ENCODE assay signal across 8 cellular contexts in the genomic region with DNA sequence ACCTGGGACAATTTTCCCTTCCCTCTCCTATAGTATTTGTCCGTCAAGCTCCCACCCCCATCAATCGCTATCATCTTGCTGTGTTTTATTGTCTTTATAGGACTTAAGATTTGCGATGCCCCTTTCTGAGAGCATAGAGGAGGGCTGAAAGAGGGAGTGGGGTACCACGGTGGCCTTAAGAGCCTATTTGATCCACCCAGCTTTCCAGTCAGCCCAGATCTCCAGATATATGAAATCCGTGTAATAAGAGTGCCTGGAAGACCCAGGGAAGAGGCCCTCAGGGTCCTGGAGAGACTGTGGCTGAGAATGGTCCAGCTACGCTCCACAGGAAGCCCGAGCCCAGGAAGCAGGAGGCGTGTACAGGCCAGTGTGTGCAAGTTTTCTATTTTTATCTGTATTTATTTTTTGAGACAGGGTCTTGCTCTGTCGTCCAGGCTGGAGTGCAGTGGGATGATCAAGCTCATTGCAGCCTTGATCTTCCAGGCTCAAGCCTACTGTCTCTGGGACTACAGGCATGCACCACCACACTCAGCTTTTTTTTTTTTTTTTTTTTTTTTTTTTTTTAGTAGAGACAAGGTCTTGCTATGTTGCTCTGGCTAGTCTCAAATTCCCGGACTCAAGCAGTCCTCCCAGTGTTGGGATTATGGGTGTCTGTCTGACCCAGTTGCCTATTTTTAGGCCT. TPM values are rescaled to one million over a fixed set of nuclear protein-coding genes. Genes with fewer than 3 reads are reported as not detected.
DNase-seq lines count a peak whose midpoint lies in the region; ATAC-seq, FAIRE-seq and TF ChIP-seq lines count a peak whose summit lies in the region.

No MANE protein-coding gene starts in this region.

- DNase-seq in PC-3 (no peak), endodermal cell (peak; percentile 59), posterior vena cava (ENCODE audit: low spot score) (peak; percentile 22), GM12891 (ENCODE audit: insufficient read length, low spot score) (no peak), DMS79 treated with DMSO at 0.1 percent for 48 hours (lab: John Stamatoyannopoulos, UW) (no peak), DMS79 (lab: John Stamatoyannopoulos, UW) (no peak)

- H3K4me3 Mint-ChIP-seq in endodermal cell: peak overlapping the region; percentile 70

- intact Hi-C loops in PC-3 (cut with micrococcal nuclease): loop anchor here (1.0 kb wide), 1 partner anchor 54 kb away; no protein-coding TSS in a partner anchor
- intact Hi-C loops in posterior vena cava (cut with DNase I): loop anchor here in 1 of 2 donors (10.0 kb wide), 1 partner anchor 222 kb away; a partner anchor contains a TSS

- peak; percentile 6 for ATAC-seq in PC-3
- no peak for ATAC-seq in HG03520 (IDR thresholded peaks at IDR 0.05; ENCODE audit: unreplicated experiment)

- H3K36me3 ChIP-seq in ES-I3 (ENCODE audit: insufficient read depth, low read length) (peaks cover 20% of the 10 kb centered on the region), PC-3 (ENCODE audit: low read depth, low read length) (peaks cover 47% of the 10 kb centered on the region), endodermal cell (ENCODE audit: control insufficient read depth, insufficient read depth, low read length) (peaks cover 60% of the 10 kb centered on the region)

- no peaks in the 10 kb centered on the region for H3K27me3 Mint-ChIP-seq in endodermal cell (ENCODE audit: insufficient read depth)

- H3K4me3 ChIP-seq in PC-3 (ENCODE audit: low read length) (peak overlapping the region; percentile 90; the same call in 1 of the 2 replicates), endodermal cell (ENCODE audit: low read length) (peak overlapping the region; percentile 94)

- H3K9me3 ChIP-seq in ES-I3 (ENCODE audit: control insufficient read depth, insufficient read depth, low read length): no peaks in the 10 kb centered on the region
- H3K9me3 ChIP-seq in PC-3 (ENCODE audit: low read length): no peaks in the 10 kb centered on the region
- H3K9me3 ChIP-seq in endodermal cell (ENCODE audit: control insufficient read depth, low read length): no peaks in the 10 kb centered on the region

- no peaks in the 10 kb centered on the region for H3K9me3 Mint-ChIP-seq in endodermal cell

- no peaks in the 10 kb centered on the region for H3K27me3 ChIP-seq in PC-3 (ENCODE audit: low read length)
- H3K27me3 ChIP-seq in endodermal cell (ENCODE audit: control insufficient read depth, insufficient read depth, low read length, poor library complexity, severe bottlenecking): no peaks in the 10 kb centered on the region

- peaks cover 4% of the 10 kb centered on the region for H3F3A ChIP-seq in PC-3 (ENCODE audit: low read length, unreplicated experiment)

- H3K4me1 Mint-ChIP-seq in endodermal cell: peaks cover 13% of the 10 kb centered on the region

- H3K36me3 Mint-ChIP-seq in endodermal cell (ENCODE audit: low read depth): peaks cover 46% of the 10 kb centered on the region

- no peak for FAIRE-seq in GM12891 (lab: Jason Lieb, UNC)

- peak overlapping the region; percentile 81; the same call in 1 of the 2 replicates for H3K9ac ChIP-seq in ES-I3 (ENCODE audit: low read depth, low read length)
- no peak overlapping the region for H3K9ac ChIP-seq in PC-3 (ENCODE audit: low read length)
- no peak overlapping the region for H3K9ac ChIP-seq in endodermal cell (ENCODE audit: extremely low read depth, low read length, poor library complexity, severe bottlenecking)

- H3K4me1 ChIP-seq in ES-I3 (ENCODE audit: insufficient read depth, low read length) (peaks cover 8% of the 10 kb centered on the region), PC-3 (ENCODE audit: insufficient read depth, low read length) (peaks cover 20% of the 10 kb centered on the region), endodermal cell (ENCODE audit: control insufficient read depth, insufficient read depth, low read length) (peaks cover 9% of the 10 kb centered on the region)

- BruUV-seq in PC-3 (replicated peaks; lab: Mats Ljungman, UMichigan): no TSS peak

- H4K20me1 ChIP-seq in PC-3 (ENCODE audit: low read length): 0 out of 2 replicates have a peak, but pooled peaks cover 7% of the 10 kb centered on the region

- POLR2A ChIA-PET in PC-3 (lab: Charles Lee; ENCODE audit: unreplicated experiment): interaction anchor here (0.5 kb wide), 1 partner anchor 10 kb away, joined by 3 read pairs; no protein-coding TSS in a partner anchor

- TF ChIP-seq POLR2A in GM12891 (IDR thresholded peaks at IDR 0.05; ENCODE audit: low read depth, low read length): no peak

- peak overlapping the region; percentile 96 for H3K4me2 ChIP-seq in PC-3 (ENCODE audit: low read length)

- peak overlapping the region; percentile 37 for H3K27ac Mint-ChIP-seq in endodermal cell

- no peak for TF ChIP-seq CTCF in PC-3 (conservative IDR thresholded peaks at IDR 0.05; ENCODE audit: low read depth, low read length)
- no peak for TF ChIP-seq CTCF in endodermal cell (conservative IDR thresholded peaks at IDR 0.05)

- H3K27ac ChIP-seq in PC-3 (ENCODE audit: low read length) (no peak overlapping the region), endodermal cell (ENCODE audit: low read depth, low read length) (no peak overlapping the region)

- peaks cover 30% of the 10 kb centered on the region for H3K79me2 ChIP-seq in PC-3 (ENCODE audit: low read length)

- H2AFZ ChIP-seq in PC-3 (ENCODE audit: low read length): no peak overlapping the region

- no peaks in the 10 kb centered on the region for H3K9me2 ChIP-seq in PC-3 (replicated peaks; ENCODE audit: low read length)

- WGBS in endodermal cell (ENCODE audit: insufficient coverage in 1 of 2, insufficient read length in 1 of 2), 2 experiments: 85 to 92% methylated on average over 5 to 10 of the region's 10 CpGs

- CTCF ChIA-PET in PC-3 (lab: Charles Lee): interaction anchor here (0.8 to 1.1 kb wide), 3 partner anchors 53 to 88 kb away, joined by 3 to 9 read pairs (median 5); no protein-coding TSS in a partner anchor

TF ChIP-seq in GM12891, 5 proteins besides CTCF, POLR2A, EP300 and RAD21:
- no peak for TF ChIP-seq TAF1 (IDR thresholded peaks at IDR 0.05; ENCODE audit: low read depth, low read length)
- TF ChIP-seq POU2F2 (IDR thresholded peaks at IDR 0.05; ENCODE audit: low read depth, low read length): no peak
- no peak for TF ChIP-seq POLR2AphosphoS5 (IDR thresholded peaks at IDR 0.05; ENCODE audit: low read depth, low read length)
- TF ChIP-seq PAX5 (IDR thresholded peaks at IDR 0.05; ENCODE audit: insufficient read depth, low read length, severe bottlenecking): no peak
- no peak for TF ChIP-seq SPI1 (IDR thresholded peaks at IDR 0.05; ENCODE audit: low read depth, low read length)

RNA-seq across cellular contexts. Expression of a gene that starts 1.0 kb away (rescaled TPM):
- 56.3 and 66.8 TPM in 2 replicates for total RNA-seq in PC-3 (2014; rRNA removed)
- total RNA-seq in endodermal cell: 10 to 100 TPM; 30.9 to 32.5 TPM
- 30.2 TPM for polyA plus RNA-seq in endodermal cell (2013, experiment 1 of 2)
- 26.9 TPM for polyA plus RNA-seq in endodermal cell (2013, experiment 2 of 2)
- total RNA-seq in posterior vena cava: 10 to 100 TPM; 14.0 to 19.8 TPM
- 22.4 TPM for polyA plus RNA-seq in GM12891 (2012; ENCODE audit: low read depth, missing spikeins)

RNA-seq across cellular contexts. Expression of a gene that starts 24.0 kb away (rescaled TPM):
- total RNA-seq in PC-3 (2014; rRNA removed) (0.92 and 1.1 TPM in 2 replicates), endodermal cell (10 to 100 TPM; 20.7 to 30.1 TPM), posterior vena cava (under 1 TPM; 0.65 to 0.67 TPM)
- 24.4 TPM for polyA plus RNA-seq in endodermal cell (2013, experiment 1 of 2)
- polyA plus RNA-seq in endodermal cell (2013, experiment 2 of 2): 22.9 TPM
- 0.35 TPM for polyA plus RNA-seq in GM12891 (2012; ENCODE audit: low read depth, missing spikeins)

RNA-seq across cellular contexts. Expression of a gene that starts 30.3 kb away (rescaled TPM):
- 88.1 and 102 TPM in 2 replicates for total RNA-seq in PC-3 (2014; rRNA removed)
- total RNA-seq in endodermal cell: 100 to 1,000 TPM; 104 to 127 TPM
- polyA plus RNA-seq in endodermal cell (2013, experiment 1 of 2): 219 TPM
- polyA plus RNA-seq in endodermal cell (2013, experiment 2 of 2): 181 TPM
- 10 to 100 TPM; 24.6 to 33.1 TPM for total RNA-seq in posterior vena cava
- 59.7 TPM for polyA plus RNA-seq in GM12891 (2012; ENCODE audit: low read depth, missing spikeins)

RNA-seq across cellular contexts. Expression of a gene that starts 51.4 kb away (rescaled TPM):
- total RNA-seq in PC-3 (2014; rRNA removed): 38.1 and 44.9 TPM in 2 replicates
- 10 to 100 TPM; 65.1 to 75.6 TPM for total RNA-seq in endodermal cell
- 45.7 TPM for polyA plus RNA-seq in endodermal cell (2013, experiment 1 of 2)
- polyA plus RNA-seq in endodermal cell (2013, experiment 2 of 2): 41.3 TPM
- 10 to 100 TPM in 1 of 2 donors, 1 to 10 TPM in 1; 7.0 to 11.7 TPM for total RNA-seq in posterior vena cava
- 6.7 TPM for polyA plus RNA-seq in GM12891 (2012; ENCODE audit: low read depth, missing spikeins)

Comparison
In these comparisons a context has a peak if more than half of its experiments do, and no peak if none do; other contexts are left out.
1. DNase-seq: peak in endodermal cell (single experiment) and posterior vena cava (single experiment); none in PC-3 (single experiment), GM12891 (single experiment), DMS79 treated with DMSO at 0.1 percent for 48 hours (single experiment) and DMS79 (single experiment).
2. RNA of a gene that starts 24.0 kb away (total RNA-seq): 20.7 to 30.1 TPM in endodermal cell; 0.92 to 1.1 TPM in PC-3 and 0.65 to 0.67 TPM in posterior vena cava; every median in the first group is over 10 times any median in the second.